ENCODE assay signal across 9 cellular contexts in the genomic region with DNA sequence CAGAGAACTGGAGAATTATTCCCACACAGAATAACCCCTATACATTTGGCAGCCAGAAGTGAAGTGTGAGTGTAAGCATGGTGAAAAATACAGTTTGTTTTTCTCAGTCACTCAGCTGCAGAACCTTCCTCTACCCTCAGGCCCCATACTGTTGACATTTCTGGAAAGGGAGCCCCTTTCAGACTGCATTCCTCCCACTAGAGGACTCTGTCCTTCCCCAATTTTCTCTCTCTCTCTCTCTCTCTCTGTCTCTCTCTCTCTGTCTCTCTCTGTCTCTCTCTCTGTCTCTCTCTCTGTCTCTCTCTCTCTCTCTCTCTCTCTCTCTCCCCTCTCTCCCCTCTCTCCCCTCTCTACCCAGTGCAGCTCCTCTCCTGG.
DNase-seq lines count a peak whose midpoint lies in the region; ATAC-seq lines count a peak whose summit lies in the region.
"Had no signal": no experiment of that assay in that cellular context is flagged by ENCODE, and none has a peak within 500 bp of the region (broad histone marks: within the 10 kb centered on the region; RNA-seq: fewer than 3 reads in every experiment).

No MANE protein-coding gene starts in this region.

- peaks cover 21% of the 10 kb centered on the region for H3K27me3 Mint-ChIP-seq in activated naive CD4-positive, alpha-beta T cell treated with anti-CD3 and anti-CD28 coated beads for 36 hours (ENCODE audit: low read depth)
- no peaks in the 10 kb centered on the region for H3K27me3 Mint-ChIP-seq in stimulated activated memory B cell treated with anti-CD40 and anti-IgM and Interleukin-4, amounts not matched to agents 10 μg/mL and 1 μg/mL and 100 μg/mL, for 72 hours

- H3K4me3 Mint-ChIP-seq in activated naive CD4-positive, alpha-beta T cell treated with anti-CD3 and anti-CD28 coated beads for 36 hours = no peak overlapping the region
- H3K4me3 Mint-ChIP-seq in stimulated activated memory B cell treated with anti-CD40 and anti-IgM and Interleukin-4, amounts not matched to agents 10 μg/mL and 1 μg/mL and 100 μg/mL, for 72 hours = peak overlapping the region; percentile 60

- intact Hi-C loops in activated naive CD4-positive, alpha-beta T cell treated with anti-CD3 and anti-CD28 coated beads for 36 hours (cut with micrococcal nuclease) = loop anchor here (1.0 to 2.0 kb wide), 4 partner anchors 22 to 112 kb away; no protein-coding TSS in a partner anchor

- peaks cover 19% of the 10 kb centered on the region for H3K4me1 Mint-ChIP-seq in activated naive CD4-positive, alpha-beta T cell treated with anti-CD3 and anti-CD28 coated beads for 36 hours (ENCODE audit: low read depth)
- H3K4me1 Mint-ChIP-seq in stimulated activated memory B cell treated with anti-CD40 and anti-IgM and Interleukin-4, amounts not matched to agents 10 μg/mL and 1 μg/mL and 100 μg/mL, for 72 hours = peaks cover 40% of the 10 kb centered on the region

- CTCF ChIA-PET in activated naive CD4-positive, alpha-beta T cell treated with anti-CD3 and anti-CD28 coated beads for 36 hours (lab: Charles Lee) = interaction anchor here (0.7 to 1.4 kb wide), 4 partner anchors 25 to 140 kb away, joined by 3 to 4 read pairs (median 3); a partner anchor contains a TSS

- no peak for DNase-seq in activated naive CD4-positive, alpha-beta T cell treated with anti-CD3 and anti-CD28 coated beads, Interleukin-2, amount 50 U/mL, for 72 hours (ENCODE audit: low spot score in 2 of 2)
- DNase-seq in activated naive CD4-positive, alpha-beta T cell treated with anti-CD3 and anti-CD28 coated beads for 36 hours = no peak
- peak; percentile 44 for DNase-seq in SW480 (ENCODE audit: low spot score)
- peak; percentile 50 for DNase-seq in glomerular visceral epithelial cell (ENCODE audit: extremely low spot score)
- no peak for DNase-seq in activated CD8-positive, alpha-beta memory T cell treated with anti-CD3 and anti-CD28 coated beads, Interleukin-2, amount 50 U/mL, for 48 hours
- DNase-seq: NCI-H187 treated with DMSO at 0.1 percent for 48 hours had no signal

- no peaks in the 10 kb centered on the region for H3K9me3 Mint-ChIP-seq in activated naive CD4-positive, alpha-beta T cell treated with anti-CD3 and anti-CD28 coated beads, Interleukin-2, amount 50 U/mL, for 72 hours
- H3K9me3 Mint-ChIP-seq in activated naive CD4-positive, alpha-beta T cell treated with anti-CD3 and anti-CD28 coated beads for 36 hours = no peaks in the 10 kb centered on the region
- no peaks in the 10 kb centered on the region for H3K9me3 Mint-ChIP-seq in stimulated activated memory B cell treated with anti-CD40 and anti-IgM and Interleukin-4, amounts not matched to agents 10 μg/mL and 1 μg/mL and 100 μg/mL, for 72 hours

- peak; percentile 4 to 20 for ATAC-seq in activated naive CD4-positive, alpha-beta T cell treated with anti-CD3 and anti-CD28 coated beads, Interleukin-2, amount 50 U/mL, for 72 hours
- ATAC-seq in stimulated activated memory B cell treated with anti-CD40 and anti-IgM and Interleukin-4, amounts not matched to agents 10 μg/mL and 1 μg/mL and 100 μg/mL, for 72 hours = no peak
- ATAC-seq in activated CD4-positive, CD25-positive, alpha-beta regulatory T cell treated with anti-CD3 and anti-CD28 coated beads, Interleukin-2, amount 50 U/mL, for 24 hours = no peak
- ATAC-seq in GM21619 (IDR thresholded peaks at IDR 0.05; ENCODE audit: unreplicated experiment) = no peak

- H3K27ac Mint-ChIP-seq in activated naive CD4-positive, alpha-beta T cell treated with anti-CD3 and anti-CD28 coated beads, Interleukin-2, amount 50 U/mL, for 72 hours = no peak overlapping the region
- no peak overlapping the region for H3K27ac Mint-ChIP-seq in activated naive CD4-positive, alpha-beta T cell treated with anti-CD3 and anti-CD28 coated beads for 36 hours
- peak overlapping the region; percentile 82 for H3K27ac Mint-ChIP-seq in stimulated activated memory B cell treated with anti-CD40 and anti-IgM and Interleukin-4, amounts not matched to agents 10 μg/mL and 1 μg/mL and 100 μg/mL, for 72 hours

- no peaks in the 10 kb centered on the region for H3K36me3 Mint-ChIP-seq in activated naive CD4-positive, alpha-beta T cell treated with anti-CD3 and anti-CD28 coated beads, Interleukin-2, amount 50 U/mL, for 72 hours
- H3K36me3 Mint-ChIP-seq in activated naive CD4-positive, alpha-beta T cell treated with anti-CD3 and anti-CD28 coated beads for 36 hours (ENCODE audit: low read depth) = no peaks in the 10 kb centered on the region
- H3K36me3 Mint-ChIP-seq in stimulated activated memory B cell treated with anti-CD40 and anti-IgM and Interleukin-4, amounts not matched to agents 10 μg/mL and 1 μg/mL and 100 μg/mL, for 72 hours = no peaks in the 10 kb centered on the region

Comparison
In these comparisons a context has a peak if more than half of its experiments do, and no peak if none do; other contexts are left out.
1. ATAC-seq: peak in activated naive CD4-positive, alpha-beta T cell treated with anti-CD3 and anti-CD28 coated beads, Interleukin-2, amount 50 U/mL, for 72 hours (2 of 2); none in stimulated activated memory B cell treated with anti-CD40 and anti-IgM and Interleukin-4, amounts not matched to agents 10 μg/mL and 1 μg/mL and 100 μg/mL, for 72 hours (single experiment), activated CD4-positive, CD25-positive, alpha-beta regulatory T cell treated with anti-CD3 and anti-CD28 coated beads, Interleukin-2, amount 50 U/mL, for 24 hours (0 of 2) and GM21619 (single experiment).
2. DNase-seq: peak in SW480 (single experiment) and glomerular visceral epithelial cell (single experiment); none in activated naive CD4-positive, alpha-beta T cell treated with anti-CD3 and anti-CD28 coated beads, Interleukin-2, amount 50 U/mL, for 72 hours (0 of 2), activated naive CD4-positive, alpha-beta T cell treated with anti-CD3 and anti-CD28 coated beads for 36 hours (single experiment) and activated CD8-positive, alpha-beta memory T cell treated with anti-CD3 and anti-CD28 coated beads, Interleukin-2, amount 50 U/mL, for 48 hours (single experiment).